13 cellular contexts compared by ENCODE assay signal in genomic region chrX:2632533-2633504, GRCh38. TPM values are rescaled to one million over a fixed set of nuclear protein-coding genes. Genes with fewer than 3 reads are reported as not detected.
DNase-seq lines count a peak whose midpoint lies in the region; ATAC-seq and TF ChIP-seq lines count a peak whose summit lies in the region.
"Had no signal": no experiment of that assay in that cellular context is flagged by ENCODE, and none has a peak within 500 bp of the region (broad histone marks: within the 10 kb centered on the region; RNA-seq: fewer than 3 reads in every experiment).

No MANE protein-coding gene starts in this region.

- TF ChIP-seq CTCF in DOHH2 (IDR thresholded peaks at IDR 0.05; ENCODE audit: low read depth, low read length, poor library complexity, severe bottlenecking): no peak

- H3K27ac ChIP-seq in DOHH2 (ENCODE audit: low read depth, low read length): peak overlapping the region; percentile 94
- H3K27ac ChIP-seq: coronary artery had no signal

- H3K36me3 ChIP-seq in DOHH2 (ENCODE audit: control insufficient read depth, low read length): peaks cover 47% of the 10 kb centered on the region

- ATAC-seq in HG03354 (IDR thresholded peaks at IDR 0.05; ENCODE audit: poor library complexity, severe bottlenecking, unreplicated experiment) (peak; percentile 45), HG02678 (IDR thresholded peaks at IDR 0.05; ENCODE audit: unreplicated experiment) (no peak)
- ATAC-seq in activated T-helper 17 cell treated with anti-CD3 and anti-CD28 coated beads, Interleukin-2, amount 50 U/mL, for 72 hours (replicated peaks): no peak
- ATAC-seq in natural killer cell treated with Interleukin-12 subunit alpha and Interleukin-12 subunit beta and Interleukin-15 and Interleukin-18, amount 100 ng/mL, for 72 hours: no peak
- ATAC-seq: Panc1 had no signal

- H4K20me1 ChIP-seq in DOHH2 (ENCODE audit: control insufficient read depth, insufficient read depth, low read depth, low read length): no peaks in the 10 kb centered on the region

- peaks cover 38% of the 10 kb centered on the region for H3K9me3 ChIP-seq in DOHH2 (ENCODE audit: control insufficient read depth, insufficient read depth, low read length)

- H3K27me3 ChIP-seq in DOHH2 (ENCODE audit: control insufficient read depth, low read length): no peaks in the 10 kb centered on the region

- H3K9me2 ChIP-seq in DOHH2 (replicated peaks; ENCODE audit: control insufficient read depth, low read length): 0 out of 2 replicates have a peak, but pooled peaks cover 3% of the 10 kb centered on the region

- H3K9me3 Mint-ChIP-seq in activated T-helper 17 cell treated with anti-CD3 and anti-CD28 coated beads, Interleukin-2, amount 50 U/mL, for 72 hours: peaks cover 40% of the 10 kb centered on the region
- peaks cover 39% of the 10 kb centered on the region for H3K9me3 Mint-ChIP-seq in natural killer cell treated with Interleukin-12 subunit alpha and Interleukin-12 subunit beta and Interleukin-15 and Interleukin-18, amount 100 ng/mL, for 72 hours

- H3K79me2 ChIP-seq in DOHH2 (ENCODE audit: control insufficient read depth, low read length): peaks cover 8% of the 10 kb centered on the region; the same call in 1 of the 2 replicates

- peak overlapping the region; percentile 86 for H3K4me3 Mint-ChIP-seq in activated T-helper 17 cell treated with anti-CD3 and anti-CD28 coated beads, Interleukin-2, amount 50 U/mL, for 72 hours
- peak overlapping the region; percentile 4 for H3K4me3 Mint-ChIP-seq in natural killer cell treated with Interleukin-12 subunit alpha and Interleukin-12 subunit beta and Interleukin-15 and Interleukin-18, amount 100 ng/mL, for 72 hours
- H3K4me3 Mint-ChIP-seq: T-helper 1 cell treated with Interleukin-12 subunit alpha and Interleukin-12 subunit beta and Interleukin-4 antibody, amounts not matched to agents 30 μg/mL and 1 μg/mL, for 36 hours had no signal

- H3F3A ChIP-seq in DOHH2 (ENCODE audit: control insufficient read depth, insufficient read depth): peaks cover 30% of the 10 kb centered on the region

- H3K27me3 Mint-ChIP-seq in activated T-helper 17 cell treated with anti-CD3 and anti-CD28 coated beads, Interleukin-2, amount 50 U/mL, for 72 hours: no peaks in the 10 kb centered on the region
- no peaks in the 10 kb centered on the region for H3K27me3 Mint-ChIP-seq in natural killer cell treated with Interleukin-12 subunit alpha and Interleukin-12 subunit beta and Interleukin-15 and Interleukin-18, amount 100 ng/mL, for 72 hours

- H3K36me3 Mint-ChIP-seq in activated T-helper 17 cell treated with anti-CD3 and anti-CD28 coated beads, Interleukin-2, amount 50 U/mL, for 72 hours (ENCODE audit: low read depth): peaks cover 77% of the 10 kb centered on the region
- H3K36me3 Mint-ChIP-seq in natural killer cell treated with Interleukin-12 subunit alpha and Interleukin-12 subunit beta and Interleukin-15 and Interleukin-18, amount 100 ng/mL, for 72 hours: peaks cover 48% of the 10 kb centered on the region

- H3K4me3 ChIP-seq in DOHH2 (ENCODE audit: low read length): peak overlapping the region; percentile 62
- H3K4me3 ChIP-seq: coronary artery had no signal

- peaks cover 48% of the 10 kb centered on the region for H3K4me1 ChIP-seq in DOHH2 (ENCODE audit: control insufficient read depth, low read length)

- H3K27ac Mint-ChIP-seq in activated T-helper 17 cell treated with anti-CD3 and anti-CD28 coated beads, Interleukin-2, amount 50 U/mL, for 72 hours: peak overlapping the region; percentile 98
- H3K27ac Mint-ChIP-seq in natural killer cell treated with Interleukin-12 subunit alpha and Interleukin-12 subunit beta and Interleukin-15 and Interleukin-18, amount 100 ng/mL, for 72 hours: peak overlapping the region; percentile 97
- H3K27ac Mint-ChIP-seq: T-helper 1 cell treated with Interleukin-12 subunit alpha and Interleukin-12 subunit beta and Interleukin-4 antibody, amounts not matched to agents 30 μg/mL and 1 μg/mL, for 36 hours had no signal

- no peak for DNase-seq in natural killer cell treated with Interleukin-12 subunit alpha and Interleukin-12 subunit beta and Interleukin-15 and Interleukin-18, amount 100 ng/mL, for 72 hours (ENCODE audit: low spot score)
- DNase-seq in cerebellar nuclear complex (lab: John Stamatoyannopoulos, UW): no peak
- no peak for DNase-seq in stimulated activated CD4-positive, alpha-beta T cell treated with anti-CD3 and anti-CD28 coated beads, Interleukin-4, amount 100 ng/mL, for 24 hours
- DNase-seq: activated CD4-positive, alpha-beta T cell treated with anti-CD3 and anti-CD28 coated beads, Interleukin-2, amount 50 U/mL, for 4 hours; COR-L47; NCI-H2227 treated with DMSO at 0.1 percent for 48 hours had no signal

- peak overlapping the region; percentile 65 for H3K4me2 ChIP-seq in DOHH2 (ENCODE audit: low read length)

- peaks cover 41% of the 10 kb centered on the region for H3K4me1 Mint-ChIP-seq in activated T-helper 17 cell treated with anti-CD3 and anti-CD28 coated beads, Interleukin-2, amount 50 U/mL, for 72 hours
- H3K4me1 Mint-ChIP-seq in natural killer cell treated with Interleukin-12 subunit alpha and Interleukin-12 subunit beta and Interleukin-15 and Interleukin-18, amount 100 ng/mL, for 72 hours (ENCODE audit: low read depth in 2 of 2): peaks cover 44 to 47% of the 10 kb centered on the region in 2 donors

RNA-seq across cellular contexts. Expression of gene CD99, which starts 58.3 kb away (rescaled TPM):
- 100 to 1,000 TPM; 157 to 231 TPM for total RNA-seq in activated T-helper 17 cell treated with anti-CD3 and anti-CD28 coated beads, Interleukin-2, amount 50 U/mL, for 72 hours
- total RNA-seq in natural killer cell treated with Interleukin-12 subunit alpha and Interleukin-12 subunit beta and Interleukin-15 and Interleukin-18, amount 100 ng/mL, for 72 hours: 100 to 1,000 TPM; 121 to 159 TPM
